In the genomic region with DNA sequence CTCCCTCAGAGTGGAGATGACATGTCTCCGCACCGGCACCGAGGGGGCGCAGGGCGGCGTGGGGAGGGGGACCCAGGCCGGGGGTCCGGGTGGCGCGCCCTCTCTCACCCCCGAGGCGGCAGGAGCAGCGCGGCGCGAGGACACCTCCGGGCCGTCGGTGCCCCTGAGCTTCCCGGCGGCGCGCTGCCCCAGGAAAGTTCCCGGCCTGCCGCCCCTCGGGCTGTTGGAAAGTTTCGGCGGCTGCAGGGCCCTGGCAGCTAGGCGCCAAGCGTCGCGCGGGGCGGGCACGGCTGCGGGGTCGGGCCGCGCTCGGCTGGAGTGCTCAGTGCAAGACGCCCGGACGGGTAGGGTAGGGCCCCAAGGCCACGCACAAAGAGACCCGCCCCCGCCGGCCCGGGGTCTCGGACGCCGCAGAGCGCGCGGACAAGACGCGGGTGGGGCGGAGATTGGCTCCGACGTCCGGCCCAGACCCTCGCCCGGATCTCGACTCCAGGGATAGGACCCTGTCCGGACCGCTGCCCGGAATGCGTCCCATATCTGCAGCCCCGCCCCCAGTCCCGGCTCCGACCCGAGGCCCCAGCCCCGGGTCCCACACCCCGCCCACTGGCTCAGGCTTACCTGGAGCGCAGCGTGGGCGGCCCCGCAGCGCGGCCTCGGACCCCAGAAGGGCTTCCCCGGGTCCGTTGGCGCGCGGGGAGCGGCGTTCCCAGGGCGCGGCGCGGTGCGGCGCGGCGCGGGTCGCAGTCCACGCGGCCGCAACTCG, we compare ENCODE assay signal across 8 cellular contexts. TPM values are rescaled to one million over a fixed set of nuclear protein-coding genes. Genes with fewer than 3 reads are reported as not detected.
DNase-seq lines count a peak whose midpoint lies in the region; ATAC-seq and TF ChIP-seq lines count a peak whose summit lies in the region.

No MANE protein-coding gene starts in this region.

- H3K4me3 ChIP-seq in WERI-Rb-1 (ENCODE audit: low read depth, low read length) (peak overlapping the region; percentile 65), fibroblast of mammary gland (ENCODE audit: control insufficient read depth, low read depth, low read length) (peak overlapping the region; percentile 44), ovary (peak overlapping the region; percentile 57)

- DNase-seq in stimulated activated CD4-positive, alpha-beta T cell treated with anti-CD3 and anti-CD28 coated beads, Interleukin-15, amount 100 ng/mL, for 24 hours, result peak; percentile 57
- DNase-seq in stimulated activated CD4-positive, alpha-beta T cell treated with anti-CD3 and anti-CD28 coated beads, Interleukin-2, amount 100 ng/mL, for 48 hours, result no peak
- DNase-seq in WERI-Rb-1, result peak; percentile 67
- DNase-seq in fibroblast of mammary gland (ENCODE audit: low read depth), result no peak
- DNase-seq in ovary, result peak in 4 of 5 donors; percentile 41 to 57 (median 52)
- no peak for DNase-seq in NCI-H2081 treated with DMSO at 0.1 percent for 48 hours (lab: John Stamatoyannopoulos, UW)
- no peak for DNase-seq in germinal center (ENCODE audit: low spot score)

- peaks cover 6% of the 10 kb centered on the region for H3K4me1 ChIP-seq in ovary (ENCODE audit: insufficient read depth)

- TF ChIP-seq POLR2A in ovary (IDR thresholded peaks at IDR 0.05), result no peak

- H3K36me3 ChIP-seq in WERI-Rb-1 (peaks cover 3% of the 10 kb centered on the region; the same call in 1 of the 2 replicates), ovary (no peaks in the 10 kb centered on the region)

- H3K9me3 ChIP-seq in WERI-Rb-1 (ENCODE audit: severe bottlenecking), result no peaks in the 10 kb centered on the region
- H3K9me3 ChIP-seq in ovary, result no peaks in the 10 kb centered on the region

- H3K27ac ChIP-seq in WERI-Rb-1 (peak overlapping the region; percentile 35), ovary (peak overlapping the region in 1 of 2 donors; percentile 22)

- WGBS in ovary, 3 donors, result 1 to 2% (median 2%) methylated on average over 49 to 101 of the region's 101 CpGs

- peaks cover 4% of the 10 kb centered on the region for H3K27me3 ChIP-seq in WERI-Rb-1 (ENCODE audit: insufficient read depth, low read depth, severe bottlenecking)
- H3K27me3 ChIP-seq in ovary, result no peaks in the 10 kb centered on the region

- ATAC-seq in HG02678 (IDR thresholded peaks at IDR 0.05; ENCODE audit: unreplicated experiment), result no peak

- intact Hi-C loops in ovary (cut with DNase I), result loop anchor here in 2 of 4 donors (2.0 to 5.0 kb wide), 3 partner anchors 39 to 284 kb away; no protein-coding TSS in a partner anchor

- TF ChIP-seq EP300 in ovary (IDR thresholded peaks at IDR 0.05), result no peak

- no peak for TF ChIP-seq CTCF in WERI-Rb-1 (IDR thresholded peaks at IDR 0.05; ENCODE audit: low read depth, low read length)
- TF ChIP-seq CTCF in fibroblast of mammary gland (conservative IDR thresholded peaks at IDR 0.05; ENCODE audit: control insufficient read depth, insufficient read depth, low read depth, low read length), result no peak
- no peak for TF ChIP-seq CTCF in ovary (IDR thresholded peaks at IDR 0.05)

RNA-seq across cellular contexts. Expression of a gene that starts 0.5 kb away (rescaled TPM):
- total RNA-seq in ovary, result 10 to 100 TPM in 6 of 7 donors, 1 to 10 TPM in 1; 9.0 to 23.8 (median 14.0) TPM
- 10 to 100 TPM in 1 of 2 donors, under 1 TPM in 1; 0.42 to 17.4 TPM for polyA plus RNA-seq in ovary

RNA-seq across cellular contexts. Expression of a gene that starts 4.8 kb away (rescaled TPM):
- 10 to 100 TPM; 11.8 to 17.5 (median 13.3) TPM for total RNA-seq in ovary
- polyA plus RNA-seq in ovary, result 10 to 100 TPM; 11.0 to 17.2 TPM

Comparison
In these comparisons a context has a peak if more than half of its experiments do, and no peak if none do; other contexts are left out.
1. DNase-seq: peak in stimulated activated CD4-positive, alpha-beta T cell treated with anti-CD3 and anti-CD28 coated beads, Interleukin-15, amount 100 ng/mL, for 24 hours (single experiment), WERI-Rb-1 (single experiment) and ovary (4 of 5); none in stimulated activated CD4-positive, alpha-beta T cell treated with anti-CD3 and anti-CD28 coated beads, Interleukin-2, amount 100 ng/mL, for 48 hours (0 of 2), fibroblast of mammary gland (single experiment), NCI-H2081 treated with DMSO at 0.1 percent for 48 hours (single experiment) and germinal center (single experiment).
2. Peak in every context shown above with its lines, with median percentiles within 50 percentile points of each other: H3K4me3 ChIP-seq.